19 cellular contexts compared by ENCODE assay signal in the genomic region with DNA sequence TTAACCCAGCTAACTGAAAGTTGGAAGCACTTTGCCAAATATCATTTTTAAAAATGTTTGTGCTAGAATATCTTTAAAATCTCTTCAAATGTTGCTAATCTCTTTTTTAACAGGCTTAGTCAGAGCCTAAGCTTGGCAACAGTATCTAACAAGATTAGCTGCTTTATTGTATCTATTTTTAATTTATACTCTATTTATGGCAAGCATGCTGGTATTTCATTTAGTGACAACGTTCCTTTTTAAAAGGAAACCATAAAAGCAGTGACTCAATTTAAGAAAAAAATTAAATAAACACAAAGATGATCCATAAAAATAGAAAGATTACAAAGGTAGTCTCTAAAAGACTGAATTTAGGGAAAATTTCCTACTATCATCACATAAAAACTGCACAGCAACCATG. TPM values are rescaled to one million over a fixed set of nuclear protein-coding genes. Genes with fewer than 3 reads are reported as not detected.
A peak's percentile ranks its signal among the peaks of the same experiment; 100 is the strongest.
DNase-seq lines count a peak whose midpoint lies in the region; ATAC-seq, FAIRE-seq and TF ChIP-seq lines count a peak whose summit lies in the region.
"Had no signal": no experiment of that assay in that cellular context is flagged by ENCODE, and none has a peak within 500 bp of the region (broad histone marks: within the 10 kb centered on the region; RNA-seq: fewer than 3 reads in every experiment).

No MANE protein-coding gene starts in this region.

- no peak overlapping the region for H3K4me2 ChIP-seq in GM12878 (ENCODE audit: control insufficient read depth, insufficient read depth)

- H3K4me3 ChIP-seq in left ventricle myocardium inferior (peak overlapping the region; percentile 5), GM12878 (no peak overlapping the region), HAP-1 (no peak overlapping the region)
- H3K4me3 ChIP-seq: esophagus squamous epithelium had no signal

- FAIRE-seq in GM12878 (lab: Jason Lieb, UNC): no peak
- FAIRE-seq: D721Med, urothelium cell line had no signal

- H2AFZ ChIP-seq in GM12878 (ENCODE audit: control insufficient read depth, low read depth, low read length): no peak overlapping the region

- POLR2A ChIA-PET in GM12878 (lab: Charles Lee): no interaction called here

- peaks cover 34% of the 10 kb centered on the region for H3K4me1 ChIP-seq in left ventricle myocardium inferior
- H3K4me1 ChIP-seq in GM12878 (ENCODE audit: control insufficient read depth, insufficient read depth, low read length): peaks cover 4% of the 10 kb centered on the region
- no peaks in the 10 kb centered on the region for H3K4me1 ChIP-seq in HAP-1

- H3K9me3 ChIP-seq in left ventricle myocardium inferior (replicated peaks) (no peaks in the 10 kb centered on the region), GM12878 (replicated peaks; ENCODE audit: control insufficient read depth, insufficient read depth, low read length) (peaks cover 4% of the 10 kb centered on the region; the same call in 2 of the 3 replicates), HAP-1 (no peaks in the 10 kb centered on the region)
- H3K9me3 ChIP-seq: esophagus squamous epithelium had no signal

- in situ Hi-C loops in GM12878 (cut with MboI): no loop called here
- in situ Hi-C loops in HAP-1 (cut with MboI; ENCODE audit: low sequenced_read_pairs): no loop called here

- TF ChIP-seq POLR2A in GM12878 (IDR thresholded peaks at IDR 0.05; ENCODE audit: low read depth, low read length): no peak

- H3K9ac ChIP-seq in GM12878 (ENCODE audit: control insufficient read depth, insufficient read depth, low read length): no peak overlapping the region

- RAD21 ChIA-PET in GM12878 (lab: Charles Lee; ENCODE audit: unreplicated experiment): no interaction called here

- ATAC-seq in Right ventricle myocardium inferior (no peak), GM12878 (no peak)
- ATAC-seq: activated T-helper 17 cell treated with anti-CD3 and anti-CD28 coated beads, Interleukin-2, amount 50 U/mL, for 72 hours had no signal

- H3K36me3 ChIP-seq in left ventricle myocardium inferior: no peaks in the 10 kb centered on the region
- H3K36me3 ChIP-seq in GM12878 (ENCODE audit: control insufficient read depth in 2 of 2, insufficient read depth in 2 of 2, low read length in 1 of 2): peaks cover 7 to 26% of the 10 kb centered on the region in 2 experiments
- H3K36me3 ChIP-seq in HAP-1 (replicated peaks): no peaks in the 10 kb centered on the region

- no peaks in the 10 kb centered on the region for H3K27me3 ChIP-seq in left ventricle myocardium inferior (ENCODE audit: low read depth)
- H3K27me3 ChIP-seq in GM12878 (replicated peaks in 1 of 2; ENCODE audit: control insufficient read depth in 2 of 2, insufficient read depth in 2 of 2, low read length in 1 of 2): no peaks in the 10 kb centered on the region
- H3K27me3 ChIP-seq in HAP-1 (ENCODE audit: low read depth): no peaks in the 10 kb centered on the region
- H3K27me3 ChIP-seq: esophagus squamous epithelium had no signal

- WGBS in GM12878 (ENCODE audit: insufficient coverage, insufficient replicate concordance, low lambda C conversion rate, missing lambda C conversion rate): 4% methylated on average over 1 of the region's 1 CpG

- intact Hi-C loops in left ventricle myocardium inferior (cut with micrococcal nuclease): no loop called here
- intact Hi-C loops in Right ventricle myocardium inferior (cut with DNase I): no loop called here
- intact Hi-C loops in GM12878 (cut with micrococcal nuclease; ENCODE audit: unreplicated experiment): no loop called here

- CTCF ChIA-PET in GM12878 (lab: Yijun Ruan, JAX): interaction anchor here (0.6 to 0.9 kb wide), 2 partner anchors 12 to 46 kb away, joined by 3 to 4 read pairs; partner anchors contain the start of genes NOP10 and NUTM1

- no TSS peak for BruUV-seq in GM12878 (replicated peaks; lab: Mats Ljungman, UMichigan)

- peaks cover 64% of the 10 kb centered on the region for H3K79me2 ChIP-seq in GM12878 (ENCODE audit: control insufficient read depth, insufficient read depth, low read length)

- no peak for DNase-seq in left ventricle myocardium inferior
- DNase-seq in Right ventricle myocardium inferior (ENCODE audit: missing footprints): no peak
- DNase-seq in GM12878 (ENCODE audit: low read depth, low spot score): no peak
- peak; percentile 17 for DNase-seq in myocyte (ENCODE audit: low read depth)
- no peak for DNase-seq in DMS153 treated with DMSO at 0.1 percent for 48 hours (lab: John Stamatoyannopoulos, UW; ENCODE audit: unreplicated experiment)
- DNase-seq in HAP-1 (ENCODE audit: low spot score in 2 of 2): no peak
- no peak for DNase-seq in CD1c-positive myeloid dendritic cell (ENCODE audit: extremely low spot score)
- DNase-seq in stimulated activated CD4-positive, alpha-beta T cell treated with anti-CD3 and anti-CD28 coated beads, Interleukin-2, amount 100 ng/mL, for 24 hours: no peak
- DNase-seq: esophagus squamous epithelium, KBM-7, NCI-H1092 treated with DMSO at 0.1 percent for 48 hours, posterior cingulate gyrus, WERI-Rb-1 had no signal

- SMC1A ChIA-PET in GM12878 (lab: Charles Lee; ENCODE audit: uncharacterized antibody, unreplicated experiment): interaction anchor here (1.0 to 3.9 kb wide), 6 partner anchors 9 to 63 kb away, joined by 3 to 22 read pairs (median 4); no protein-coding TSS in a partner anchor

- TF ChIP-seq CTCF in left ventricle myocardium inferior (IDR thresholded peaks at IDR 0.05; ENCODE audit: borderline replicate concordance) (no peak), GM12878 (IDR thresholded peaks at IDR 0.05 in 2 of 3, conservative IDR thresholded peaks at IDR 0.05 in 1 of 3; ENCODE audit: control insufficient read depth in 2 of 3, extremely low read depth in 1 of 3, insufficient read depth in 1 of 3, low read depth in 3 of 3, low read length in 3 of 3) (no peak)

- no peak for TF ChIP-seq RAD21 in GM12878 (IDR thresholded peaks at IDR 0.05; ENCODE audit: insufficient read depth, low read depth, low read length)

- TF ChIP-seq EP300 in GM12878 (IDR thresholded peaks at IDR 0.05; ENCODE audit: borderline replicate concordance in 1 of 2, control insufficient read depth in 1 of 2, low read depth in 2 of 2, low read length in 2 of 2): no peak

- 0 out of 2 replicates have a peak, but pooled peaks cover 2% of the 10 kb centered on the region for H4K20me1 ChIP-seq in GM12878 (ENCODE audit: control insufficient read depth, insufficient read depth)

- H3K27ac ChIP-seq in left ventricle myocardium inferior (replicated peaks) (peak overlapping the region; percentile 74), GM12878 (ENCODE audit: control insufficient read depth, insufficient read depth) (peak overlapping the region; percentile 22; the same call in 1 of the 2 replicates)
- H3K27ac ChIP-seq: RWPE1, WERI-Rb-1 had no signal

RNA-seq across cellular contexts. Expression of gene SLC12A6, which starts 40.5 kb away (rescaled TPM):
- total RNA-seq in left ventricle myocardium inferior (25.7 TPM), Right ventricle myocardium inferior (30.4 TPM), GM12878 (2014; rRNA removed) (32.9 and 34.3 TPM in 2 replicates), GM12878 (2014; rRNA removed; fragmentation: Illumina TruSeq; extraction: Trizol) (34.2 and 34.9 TPM in 2 replicates), GM12878 (2021) (33.2 and 36.3 TPM in 2 replicates), myocyte (17.9 and 18.3 TPM in 2 replicates)
- total RNA-seq in GM12878 (2013; cell fraction: nucleolus; rRNA removed): 335 and 348 TPM in 2 replicates
- 28.7 TPM for polyA plus RNA-seq in GM12878 (2011; ENCODE audit: low read depth)
- polyA plus RNA-seq in GM12878 (2011; rRNA removed) (94.4 and 94.8 TPM in 2 replicates), GM12878 (2014; fragmentation: Illumina TruSeq; extraction: Trizol) (52.3 and 61.7 TPM in 2 replicates), GM12878 (2014; fragmentation: Nextera tagmentation; extraction: Ambion mirVana) (1 to 10 TPM; 4.7 to 4.8 TPM), GM12878 (2014; rRNA removed) (42.7 and 51.7 TPM in 2 replicates), GM12878 (2016; fragmentation: Nextera tagmentation; extraction: Ambion mirVana) (10 to 100 TPM; 15.2 to 16.7 TPM)
- polyA plus RNA-seq in GM12878 (2011; cell fraction: cytosol; rRNA removed): 49.3 and 58.0 TPM in 2 replicates
- 161 and 175 TPM in 2 replicates for polyA plus RNA-seq in GM12878 (2011; cell fraction: nucleus; rRNA removed)
- polyA plus RNA-seq in GM12878 (2012): 35.6 and 42.7 TPM in 2 replicates
- 173 and 192 TPM in 2 replicates for polyA minus RNA-seq in GM12878 (2011; rRNA and poly(A)+ RNA removed)
- polyA minus RNA-seq in GM12878 (2011; cell fraction: cytosol; rRNA and poly(A)+ RNA removed): 38.4 and 38.6 TPM in 2 replicates
- 137 and 166 TPM in 2 replicates for polyA minus RNA-seq in GM12878 (2011; cell fraction: nucleus; rRNA and poly(A)+ RNA removed)
- 12.9 TPM for polyA plus RNA-seq in myocyte (2012)

RNA-seq across cellular contexts. Expression of gene NOP10, which starts 45.9 kb away (rescaled TPM):
- total RNA-seq in left ventricle myocardium inferior: 140 TPM
- total RNA-seq in Right ventricle myocardium inferior: 157 TPM
- total RNA-seq in GM12878 (2013; cell fraction: nucleolus; rRNA removed): 13.4 and 18.0 TPM in 2 replicates
- total RNA-seq in GM12878 (2014; rRNA removed): 428 and 429 TPM in 2 replicates
- total RNA-seq in GM12878 (2014; rRNA removed; fragmentation: Illumina TruSeq; extraction: Trizol): 411 and 417 TPM in 2 replicates
- 225 and 230 TPM in 2 replicates for total RNA-seq in GM12878 (2021)
- polyA plus RNA-seq in GM12878 (2011; ENCODE audit: low read depth): 395 TPM
- 441 and 556 TPM in 2 replicates for polyA plus RNA-seq in GM12878 (2011; rRNA removed)
- 578 and 762 TPM in 2 replicates for polyA plus RNA-seq in GM12878 (2011; cell fraction: cytosol; rRNA removed)
- 180 and 323 TPM in 2 replicates for polyA plus RNA-seq in GM12878 (2011; cell fraction: nucleus; rRNA removed)
- 229 and 266 TPM in 2 replicates for polyA plus RNA-seq in GM12878 (2012)
- polyA plus RNA-seq in GM12878 (2014; fragmentation: Illumina TruSeq; extraction: Trizol): 492 and 609 TPM in 2 replicates
- polyA plus RNA-seq in GM12878 (2014; fragmentation: Nextera tagmentation; extraction: Ambion mirVana): 1,000 to 10,000 TPM; 1,758 to 1,778 TPM
- polyA plus RNA-seq in GM12878 (2014; rRNA removed): 518 and 534 TPM in 2 replicates
- polyA plus RNA-seq in GM12878 (2016; fragmentation: Nextera tagmentation; extraction: Ambion mirVana): 100 to 1,000 TPM; 590 to 634 TPM
- polyA minus RNA-seq in GM12878 (2011; rRNA and poly(A)+ RNA removed): 138 and 182 TPM in 2 replicates
- 52.2 and 56.8 TPM in 2 replicates for polyA minus RNA-seq in GM12878 (2011; cell fraction: cytosol; rRNA and poly(A)+ RNA removed)
- 25.5 and 34.1 TPM in 2 replicates for polyA minus RNA-seq in GM12878 (2011; cell fraction: nucleus; rRNA and poly(A)+ RNA removed)
- 142 and 208 TPM in 2 replicates for total RNA-seq in myocyte
- 359 TPM for polyA plus RNA-seq in myocyte (2012)

RNA-seq across cellular contexts. Expression of gene NUTM1, which starts 46.1 kb away (rescaled TPM):
- not detected for total RNA-seq in left ventricle myocardium inferior
- not detected for total RNA-seq in Right ventricle myocardium inferior
- not detected in 2 replicates for total RNA-seq in GM12878 (2013; cell fraction: nucleolus; rRNA removed)
- total RNA-seq in GM12878 (2014; rRNA removed): under 0.01 and 0.05 TPM in 2 replicates
- not detected in 2 replicates for total RNA-seq in GM12878 (2014; rRNA removed; fragmentation: Illumina TruSeq; extraction: Trizol)
- not detected in 2 replicates for total RNA-seq in GM12878 (2021)
- polyA plus RNA-seq in GM12878 (2011; ENCODE audit: low read depth): 0.05 TPM
- not detected in 2 replicates for polyA plus RNA-seq in GM12878 (2011; rRNA removed)
- not detected in 2 replicates for polyA plus RNA-seq in GM12878 (2011; cell fraction: cytosol; rRNA removed)
- polyA plus RNA-seq in GM12878 (2011; cell fraction: nucleus; rRNA removed): not detected in 2 replicates
- polyA plus RNA-seq in GM12878 (2012): 0.03 and 0.07 TPM in 2 replicates
- not detected in 2 replicates for polyA plus RNA-seq in GM12878 (2014; fragmentation: Illumina TruSeq; extraction: Trizol)
- polyA plus RNA-seq in GM12878 (2014; fragmentation: Nextera tagmentation; extraction: Ambion mirVana): not detected
- 0.04 TPM in 1 of 2 replicates, not detected in the other for polyA plus RNA-seq in GM12878 (2014; rRNA removed)
- polyA plus RNA-seq in GM12878 (2016; fragmentation: Nextera tagmentation; extraction: Ambion mirVana): under 1 TPM in 1 of 2 experiments, not detected in 1; 0.05 TPM
- not detected in 2 replicates for polyA minus RNA-seq in GM12878 (2011; rRNA and poly(A)+ RNA removed)
- not detected in 2 replicates for polyA minus RNA-seq in GM12878 (2011; cell fraction: cytosol; rRNA and poly(A)+ RNA removed)
- polyA minus RNA-seq in GM12878 (2011; cell fraction: nucleus; rRNA and poly(A)+ RNA removed): not detected in 2 replicates
- total RNA-seq in myocyte: not detected in 2 replicates
- 0.01 TPM for polyA plus RNA-seq in myocyte (2012)
- total RNA-seq: activated T-helper 17 cell treated with anti-CD3 and anti-CD28 coated beads, Interleukin-2, amount 50 U/mL, for 72 hours; esophagus squamous epithelium; T-helper 1 cell treated with Interleukin-12 subunit alpha and Interleukin-12 subunit beta and Interleukin-4 antibody, amounts not matched to agents 30 ng/mL and 1 ng/mL, for 36 hours had no signal
- polyA plus RNA-seq: AG04450 had no signal
